12 cellular contexts compared by ENCODE assay signal in the genomic region with DNA sequence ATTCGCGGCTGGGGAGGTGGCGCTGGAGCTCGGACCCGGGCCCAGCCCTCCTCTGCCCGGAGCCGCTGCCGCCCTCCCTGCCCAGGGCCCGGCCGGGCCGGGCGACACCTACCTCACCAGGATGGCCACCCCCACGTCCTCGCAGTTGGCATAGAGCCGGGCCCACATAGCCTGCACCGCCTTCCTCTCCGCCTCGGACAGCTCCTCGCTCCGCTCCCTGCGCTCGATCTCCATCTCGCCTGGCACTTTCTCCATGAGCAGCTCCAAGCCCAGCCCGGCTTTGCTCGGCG. TPM values are rescaled to one million over a fixed set of nuclear protein-coding genes. Genes with fewer than 3 reads are reported as not detected.
DNase-seq lines count a peak whose midpoint lies in the region; ATAC-seq and TF ChIP-seq lines count a peak whose summit lies in the region.
"Had no signal": no experiment of that assay in that cellular context is flagged by ENCODE, and none has a peak within 500 bp of the region (broad histone marks: within the 10 kb centered on the region; RNA-seq: fewer than 3 reads in every experiment).

No MANE protein-coding gene starts in this region.

- H3K4me1 ChIP-seq in heart left ventricle (peaks cover 0 to 64% (median 32%) of the 10 kb centered on the region in 12 donors), ovary (ENCODE audit: insufficient read depth) (peaks cover 13% of the 10 kb centered on the region), SJCRH30 (peaks cover 29% of the 10 kb centered on the region)

- WGBS in heart left ventricle, 4 donors = 5 to 8% (median 7%) methylated on average over 22 to 26 of the region's 26 CpGs
- 2 to 4% (median 2%) methylated on average over 22 to 26 of the region's 26 CpGs for WGBS in ovary, 3 donors

- H3K9me3 ChIP-seq in heart left ventricle = no peaks in the 10 kb centered on the region
- no peaks in the 10 kb centered on the region for H3K9me3 ChIP-seq in ovary
- no peaks in the 10 kb centered on the region for H3K9me3 ChIP-seq in SJCRH30 (replicated peaks)

- H3K27me3 ChIP-seq in heart left ventricle = peaks cover 0 to 38% (median 0%) of the 10 kb centered on the region in 9 donors
- no peaks in the 10 kb centered on the region for H3K27me3 ChIP-seq in ovary
- H3K27me3 ChIP-seq in SJCRH30 = no peaks in the 10 kb centered on the region

- DNase-seq in AG08396 (ENCODE audit: low spot score) = peak; percentile 81
- peak in 2 of 5 donors; percentile 69 to 70 for DNase-seq in heart left ventricle
- DNase-seq in ovary = peak; percentile 42 to 71 (median 68)
- no peak for DNase-seq in NCI-H1436 (lab: John Stamatoyannopoulos, UW)
- DNase-seq in islet precursor cell = no peak
- no peak for DNase-seq in NCI-H128 (lab: John Stamatoyannopoulos, UW; ENCODE audit: unreplicated experiment)
- DNase-seq in SJCRH30 = no peak
- DNase-seq: DMS79, RPMI8226 had no signal

- peaks cover 0 to 3% (median 0%) of the 10 kb centered on the region in 9 donors for H3K36me3 ChIP-seq in heart left ventricle
- H3K36me3 ChIP-seq in ovary = no peaks in the 10 kb centered on the region
- H3K36me3 ChIP-seq in SJCRH30 = no peaks in the 10 kb centered on the region

- intact Hi-C loops in heart left ventricle (cut with DNase I) = no loop called here
- intact Hi-C loops in ovary (cut with DNase I) = loop anchor here in 1 of 4 donors (10.0 kb wide), 1 partner anchor 168 kb away; no protein-coding TSS in a partner anchor

- peak overlapping the region; percentile 58 to 90 (median 78) for H3K27ac ChIP-seq in heart left ventricle
- peak overlapping the region; percentile 25 to 48 for H3K27ac ChIP-seq in ovary
- H3K27ac ChIP-seq in SJCRH30 = no peak overlapping the region

- TF ChIP-seq EP300 in ovary (IDR thresholded peaks at IDR 0.05) = no peak

- peak overlapping the region; percentile 53 for H3K4me3 ChIP-seq in WI38 (ENCODE audit: low read depth, low read length)
- peak overlapping the region; percentile 28 to 74 (median 58) for H3K4me3 ChIP-seq in heart left ventricle
- peak overlapping the region; percentile 34 for H3K4me3 ChIP-seq in ovary
- no peak overlapping the region for H3K4me3 ChIP-seq in SJCRH30

- ATAC-seq in heart left ventricle = no peak

- TF ChIP-seq POLR2A in heart left ventricle (IDR thresholded peaks at IDR 0.05) (no peak), ovary (IDR thresholded peaks at IDR 0.05) (no peak)

- TF ChIP-seq CTCF in WI38 (IDR thresholded peaks at IDR 0.05; ENCODE audit: low read depth, low read length) (no peak), heart left ventricle (IDR thresholded peaks at IDR 0.05) (no peak), ovary (IDR thresholded peaks at IDR 0.05) (no peak)

RNA-seq across cellular contexts. Expression of a gene that starts 0.3 kb away (rescaled TPM):
- total RNA-seq in heart left ventricle (10 to 100 TPM; 11.8 to 37.9 (median 21.9) TPM), ovary (10 to 100 TPM in 2 of 7 donors, 1 to 10 TPM in 5; 3.9 to 35.7 (median 8.0) TPM)
- polyA plus RNA-seq in heart left ventricle (10 to 100 TPM; 16.7 to 25.9 TPM), ovary (10 to 100 TPM; 14.6 to 18.2 TPM)
- not detected in 2 replicates for total RNA-seq in SJCRH30 (2014; rRNA removed; shearing (Covaris generic))
- total RNA-seq: HT-29 had no signal

RNA-seq across cellular contexts. Expression of a gene that starts 2.6 kb away (rescaled TPM):
- 1 to 10 TPM; 1.1 to 4.9 (median 2.7) TPM for total RNA-seq in heart left ventricle
- 1 to 10 TPM; 1.2 to 7.6 TPM for polyA plus RNA-seq in heart left ventricle
- 10 to 100 TPM in 1 of 7 donors, 1 to 10 TPM in 6; 2.3 to 12.2 (median 2.8) TPM for total RNA-seq in ovary
- 1 to 10 TPM; 1.5 to 7.0 TPM for polyA plus RNA-seq in ovary
- total RNA-seq in SJCRH30 (2014; rRNA removed; shearing (Covaris generic)) = 2.1 and 3.4 TPM in 2 replicates
- total RNA-seq: HT-29 had no signal

RNA-seq across cellular contexts. Expression of a gene that starts 36.0 kb away (rescaled TPM):
- total RNA-seq in heart left ventricle (10 to 100 TPM in 7 of 9 donors, 1 to 10 TPM in 2; 6.3 to 49.4 (median 14.1) TPM), ovary (10 to 100 TPM; 11.7 to 39.9 (median 26.1) TPM)
- polyA plus RNA-seq in heart left ventricle (10 to 100 TPM; 11.7 to 18.3 TPM), ovary (1 to 10 TPM; 3.3 to 8.8 TPM)
- total RNA-seq in SJCRH30 (2014; rRNA removed; shearing (Covaris generic)) = 2.4 and 2.5 TPM in 2 replicates

RNA-seq across cellular contexts. Expression of a gene that starts 48.4 kb away (rescaled TPM):
- total RNA-seq in heart left ventricle (1 to 10 TPM; 3.3 to 7.8 (median 5.6) TPM), ovary (10 to 100 TPM in 1 of 7 donors, 1 to 10 TPM in 6; 1.9 to 61.6 (median 4.9) TPM)
- polyA plus RNA-seq in heart left ventricle (1 to 10 TPM; 2.1 to 2.3 TPM), ovary (1 to 10 TPM; 1.4 to 5.0 TPM)
- 0.20 TPM in 1 of 2 replicates, not detected in the other for total RNA-seq in SJCRH30 (2014; rRNA removed; shearing (Covaris generic))
- total RNA-seq: frontal cortex had no signal

Comparison
In these comparisons a context has a peak if more than half of its experiments do, and no peak if none do; other contexts are left out.
1. DNase-seq: peak in AG08396 (single experiment) and ovary (5 of 5); none in NCI-H1436 (single experiment), islet precursor cell (single experiment), NCI-H128 (single experiment) and SJCRH30 (0 of 2).